In genomic region chr18:12308386-12309100, GRCh38 we compare ENCODE assay signal across 1 cellular context.
TF ChIP-seq lines count a peak whose summit lies in the region.

No MANE protein-coding gene starts in this region.

TF ChIP-seq in HEK293, 187 proteins besides CTCF, POLR2A, EP300 and RAD21 (continued from another document and continues in another):
- TF ChIP-seq ATF2 (tag by site-specific recombination; IDR thresholded peaks at IDR 0.05; ENCODE audit: low read depth) (no peak), ZSCAN5A (tag by site-specific recombination; IDR thresholded peaks at IDR 0.05) (no peak), GLIS1 (tag by site-specific recombination; IDR thresholded peaks at IDR 0.05) (peak; percentile 76), ZNF76 (tag by site-specific recombination; IDR thresholded peaks at IDR 0.05; ENCODE audit: borderline replicate concordance, low read depth) (peak; percentile 41; the same call in 1 of the 2 replicates), HIC1 (tag by site-specific recombination; IDR thresholded peaks at IDR 0.05) (0 out of 2 replicates have a peak, but pooled peaks have one; percentile 9), PRDM2 (tag by site-specific recombination; IDR thresholded peaks at IDR 0.05; ENCODE audit: borderline replicate concordance) (no peak), SALL2 (tag by site-specific recombination; IDR thresholded peaks at IDR 0.05; ENCODE audit: borderline replicate concordance) (no peak), ZBTB48 (tag by site-specific recombination; IDR thresholded peaks at IDR 0.05) (no peak), ZNF214 (tag by site-specific recombination; IDR thresholded peaks at IDR 0.05; ENCODE audit: borderline replicate concordance) (no peak), KLF9 (tag by site-specific recombination; IDR thresholded peaks at IDR 0.05; ENCODE audit: low read depth) (peak; percentile 59; the same call in 1 of the 2 replicates), ZNF658 (tag by site-specific recombination; IDR thresholded peaks at IDR 0.05) (no peak), ZFP41 (tag by site-specific recombination; IDR thresholded peaks at IDR 0.05; ENCODE audit: borderline replicate concordance) (no peak), KLF7 (tag by site-specific recombination; IDR thresholded peaks at IDR 0.05; ENCODE audit: borderline replicate concordance) (peak; percentile 46; the same call in 1 of the 2 replicates), SP3 (tag by site-specific recombination; IDR thresholded peaks at IDR 0.05) (0 out of 2 replicates have a peak, but pooled peaks have one; percentile 19), ZFHX2 (tag by site-specific recombination; conservative IDR thresholded peaks at IDR 0.05) (no peak), ZNF394 (tag by site-specific recombination; IDR thresholded peaks at IDR 0.05; ENCODE audit: borderline replicate concordance) (peak; percentile 54; the same call in 1 of the 2 replicates), ZNF174 (tag by site-specific recombination; IDR thresholded peaks at IDR 0.05) (no peak), ZNF449 (tag by site-specific recombination; IDR thresholded peaks at IDR 0.05) (no peak), ZBTB17 (tag by site-specific recombination; IDR thresholded peaks at IDR 0.05) (peak; percentile 42; the same call in 1 of the 2 replicates), ZNF776 (tag by site-specific recombination; IDR thresholded peaks at IDR 0.05; ENCODE audit: borderline replicate concordance) (no peak), ZNF660 (tag by site-specific recombination; IDR thresholded peaks at IDR 0.05) (no peak), ZNF184 (tag by site-specific recombination; IDR thresholded peaks at IDR 0.05) (no peak), ZNF138 (tag by site-specific recombination; IDR thresholded peaks at IDR 0.05; ENCODE audit: borderline replicate concordance) (no peak), ZNF585B (tag by site-specific recombination; IDR thresholded peaks at IDR 0.05) (no peak), ZNF521 (tag by site-specific recombination; IDR thresholded peaks at IDR 0.05) (no peak), KLF1 (tag by site-specific recombination; IDR thresholded peaks at IDR 0.05) (peak; percentile 68), ZNF266 (tag by site-specific recombination; IDR thresholded peaks at IDR 0.05; ENCODE audit: low read depth) (no peak), ZEB2 (tag by site-specific recombination; IDR thresholded peaks at IDR 0.05) (peak; percentile 52; the same call in 1 of the 2 replicates), HOXD13 (CRISPR knock-in tag; IDR thresholded peaks at IDR 0.05; ENCODE audit: borderline replicate concordance) (no peak), ZNF398 (tag by site-specific recombination; IDR thresholded peaks at IDR 0.05) (no peak), ZFP3 (tag by site-specific recombination; IDR thresholded peaks at IDR 0.05; ENCODE audit: low read depth) (no peak), GLIS2 (tag by site-specific recombination; IDR thresholded peaks at IDR 0.05) (peak; percentile 65), ZNF148 (tag by site-specific recombination; IDR thresholded peaks at IDR 0.05; ENCODE audit: borderline replicate concordance) (no peak), ZNF555 (tag by site-specific recombination; conservative IDR thresholded peaks at IDR 0.05) (no peak), ZNF48 (tag by site-specific recombination; IDR thresholded peaks at IDR 0.05) (no peak), HOXA7 (CRISPR knock-in tag; IDR thresholded peaks at IDR 0.05; ENCODE audit: borderline replicate concordance) (no peak), ZNF335 (tag by site-specific recombination; conservative IDR thresholded peaks at IDR 0.05) (peak; percentile 96), ZNF561 (tag by site-specific recombination; IDR thresholded peaks at IDR 0.05; ENCODE audit: borderline replicate concordance) (no peak), SETDB1 (IDR thresholded peaks at IDR 0.05; ENCODE audit: insufficient read length, low read length) (no peak), INSM2 (tag by site-specific recombination; IDR thresholded peaks at IDR 0.05) (no peak), ZFP37 (tag by site-specific recombination; IDR thresholded peaks at IDR 0.05) (peak; percentile 82)
